2 cellular contexts compared by ENCODE assay signal in the genomic region with DNA sequence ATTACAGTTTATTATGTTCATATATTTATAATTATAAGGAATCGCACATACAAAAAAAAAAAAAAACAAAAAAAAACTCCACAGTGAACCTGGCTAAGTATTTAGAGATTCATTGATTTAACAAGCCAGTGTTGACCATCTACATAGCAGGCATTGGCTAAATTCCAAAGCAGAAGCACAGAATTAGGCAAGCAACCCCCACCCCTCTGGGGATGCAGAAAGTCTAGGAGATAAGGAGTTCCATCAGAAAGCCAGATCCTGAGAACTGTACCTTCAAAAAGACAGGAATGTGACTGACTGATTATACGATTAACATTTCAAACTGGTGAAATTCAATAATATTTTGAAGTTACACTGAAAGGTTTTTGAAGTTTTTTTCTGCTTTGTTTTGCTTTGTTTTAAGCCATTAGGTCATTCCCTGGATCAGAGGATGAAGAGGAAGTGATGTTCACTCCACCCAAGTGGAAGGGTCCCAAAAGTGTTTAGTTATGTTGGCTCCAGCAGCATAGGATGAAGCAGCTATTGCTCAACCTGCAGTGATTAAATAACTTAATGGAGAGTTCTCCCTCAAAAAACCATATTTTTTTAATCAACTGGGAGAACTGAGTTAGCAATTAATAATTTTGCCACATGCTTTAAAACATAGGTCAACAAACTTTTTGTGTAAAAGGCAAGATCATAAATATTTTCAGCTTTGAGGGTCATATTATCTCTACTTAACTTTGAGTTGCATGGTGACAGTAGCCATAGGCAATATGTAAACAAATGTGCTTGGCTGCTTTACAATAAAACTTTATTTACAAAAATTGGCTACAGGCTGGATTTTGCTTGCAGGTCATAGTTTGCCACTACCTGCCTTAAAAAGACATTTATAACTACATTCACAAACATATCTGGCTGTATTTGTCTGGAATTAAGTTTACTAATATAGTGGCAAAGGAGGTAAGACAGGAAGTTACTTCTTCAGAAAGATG.
TF ChIP-seq lines count a peak whose summit lies in the region.

No MANE protein-coding gene starts in this region.

TF ChIP-seq in SK-N-SH, 30 proteins besides CTCF, POLR2A, EP300 and RAD21 (continued from another document):
- TF ChIP-seq CHD2 (IDR thresholded peaks at IDR 0.05; ENCODE audit: low read length, partially characterized antibody) (no peak), TAF1 (IDR thresholded peaks at IDR 0.05; ENCODE audit: borderline replicate concordance, low read depth, low read length) (no peak), SMC3 (IDR thresholded peaks at IDR 0.05; ENCODE audit: low read depth, low read length) (no peak), RXRA (IDR thresholded peaks at IDR 0.05; ENCODE audit: borderline replicate concordance, low read depth) (no peak), SIN3A (IDR thresholded peaks at IDR 0.05; ENCODE audit: borderline replicate concordance, low read depth, low read length) (no peak), YY1 (IDR thresholded peaks at IDR 0.05; ENCODE audit: low read depth) (no peak), ELF1 (IDR thresholded peaks at IDR 0.05) (no peak), GABPA (IDR thresholded peaks at IDR 0.05; ENCODE audit: low read depth) (no peak), FOXJ3 (CRISPR knock-in tag; IDR thresholded peaks at IDR 0.05) (no peak), TEAD4 (IDR thresholded peaks at IDR 0.05; ENCODE audit: borderline replicate concordance, insufficient read depth) (no peak), MEF2A (IDR thresholded peaks at IDR 0.05; ENCODE audit: borderline replicate concordance, low read depth) (no peak), FOSL2 (IDR thresholded peaks at IDR 0.05; ENCODE audit: borderline replicate concordance, low read depth) (no peak)

TF ChIP-seq in SK-N-SH treated with all-trans-retinoic acid at 6 μM for 48 hours, 23 proteins besides CTCF, POLR2A, EP300 and RAD21 (continued from another document):
- TF ChIP-seq, protein P1, sequence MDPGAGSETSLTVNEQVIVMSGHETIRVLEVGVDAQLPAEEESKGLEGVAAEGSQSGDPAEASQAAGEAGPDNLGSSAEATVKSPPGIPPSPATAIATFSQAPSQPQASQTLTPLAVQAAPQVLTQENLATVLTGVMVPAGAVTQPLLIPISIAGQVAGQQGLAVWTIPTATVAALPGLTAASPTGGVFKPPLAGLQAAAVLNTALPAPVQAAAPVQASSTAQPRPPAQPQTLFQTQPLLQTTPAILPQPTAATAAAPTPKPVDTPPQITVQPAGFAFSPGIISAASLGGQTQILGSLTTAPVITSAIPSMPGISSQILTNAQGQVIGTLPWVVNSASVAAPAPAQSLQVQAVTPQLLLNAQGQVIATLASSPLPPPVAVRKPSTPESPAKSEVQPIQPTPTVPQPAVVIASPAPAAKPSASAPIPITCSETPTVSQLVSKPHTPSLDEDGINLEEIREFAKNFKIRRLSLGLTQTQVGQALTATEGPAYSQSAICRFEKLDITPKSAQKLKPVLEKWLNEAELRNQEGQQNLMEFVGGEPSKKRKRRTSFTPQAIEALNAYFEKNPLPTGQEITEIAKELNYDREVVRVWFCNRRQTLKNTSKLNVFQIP (CRISPR knock-in tag; IDR thresholded peaks at IDR 0.05; ENCODE audit: borderline replicate concordance, low read depth) = no peak
- TF ChIP-seq ZFP3 (CRISPR knock-in tag; IDR thresholded peaks at IDR 0.05) (no peak), CSDC2 (CRISPR knock-in tag; IDR thresholded peaks at IDR 0.05) (no peak), ZNF8 (CRISPR knock-in tag; IDR thresholded peaks at IDR 0.05) (no peak), TOX (CRISPR knock-in tag; IDR thresholded peaks at IDR 0.05; ENCODE audit: borderline replicate concordance) (no peak), GLIS3 (CRISPR knock-in tag; IDR thresholded peaks at IDR 0.05) (no peak), ESRRG (CRISPR knock-in tag; IDR thresholded peaks at IDR 0.05) (no peak), RARB (CRISPR knock-in tag; IDR thresholded peaks at IDR 0.05) (no peak), ZC3H10 (CRISPR knock-in tag; IDR thresholded peaks at IDR 0.05) (no peak), ZNF70 (CRISPR knock-in tag; IDR thresholded peaks at IDR 0.05) (no peak), ARNTL (CRISPR knock-in tag; IDR thresholded peaks at IDR 0.05; ENCODE audit: borderline replicate concordance, low read depth) (no peak), OSR1 (CRISPR knock-in tag; IDR thresholded peaks at IDR 0.05) (no peak), TCF4 (CRISPR knock-in tag; IDR thresholded peaks at IDR 0.05; ENCODE audit: borderline replicate concordance) (no peak), ISL1 (CRISPR knock-in tag; IDR thresholded peaks at IDR 0.05) (no peak)
- TF ChIP-seq, protein P2, sequence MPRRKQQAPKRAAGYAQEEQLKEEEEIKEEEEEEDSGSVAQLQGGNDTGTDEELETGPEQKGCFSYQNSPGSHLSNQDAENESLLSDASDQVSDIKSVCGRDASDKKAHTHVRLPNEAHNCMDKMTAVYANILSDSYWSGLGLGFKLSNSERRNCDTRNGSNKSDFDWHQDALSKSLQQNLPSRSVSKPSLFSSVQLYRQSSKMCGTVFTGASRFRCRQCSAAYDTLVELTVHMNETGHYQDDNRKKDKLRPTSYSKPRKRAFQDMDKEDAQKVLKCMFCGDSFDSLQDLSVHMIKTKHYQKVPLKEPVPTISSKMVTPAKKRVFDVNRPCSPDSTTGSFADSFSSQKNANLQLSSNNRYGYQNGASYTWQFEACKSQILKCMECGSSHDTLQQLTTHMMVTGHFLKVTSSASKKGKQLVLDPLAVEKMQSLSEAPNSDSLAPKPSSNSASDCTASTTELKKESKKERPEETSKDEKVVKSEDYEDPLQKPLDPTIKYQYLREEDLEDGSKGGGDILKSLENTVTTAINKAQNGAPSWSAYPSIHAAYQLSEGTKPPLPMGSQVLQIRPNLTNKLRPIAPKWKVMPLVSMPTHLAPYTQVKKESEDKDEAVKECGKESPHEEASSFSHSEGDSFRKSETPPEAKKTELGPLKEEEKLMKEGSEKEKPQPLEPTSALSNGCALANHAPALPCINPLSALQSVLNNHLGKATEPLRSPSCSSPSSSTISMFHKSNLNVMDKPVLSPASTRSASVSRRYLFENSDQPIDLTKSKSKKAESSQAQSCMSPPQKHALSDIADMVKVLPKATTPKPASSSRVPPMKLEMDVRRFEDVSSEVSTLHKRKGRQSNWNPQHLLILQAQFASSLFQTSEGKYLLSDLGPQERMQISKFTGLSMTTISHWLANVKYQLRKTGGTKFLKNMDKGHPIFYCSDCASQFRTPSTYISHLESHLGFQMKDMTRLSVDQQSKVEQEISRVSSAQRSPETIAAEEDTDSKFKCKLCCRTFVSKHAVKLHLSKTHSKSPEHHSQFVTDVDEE (CRISPR knock-in tag; IDR thresholded peaks at IDR 0.05) = no peak
- TF ChIP-seq, protein P3, sequence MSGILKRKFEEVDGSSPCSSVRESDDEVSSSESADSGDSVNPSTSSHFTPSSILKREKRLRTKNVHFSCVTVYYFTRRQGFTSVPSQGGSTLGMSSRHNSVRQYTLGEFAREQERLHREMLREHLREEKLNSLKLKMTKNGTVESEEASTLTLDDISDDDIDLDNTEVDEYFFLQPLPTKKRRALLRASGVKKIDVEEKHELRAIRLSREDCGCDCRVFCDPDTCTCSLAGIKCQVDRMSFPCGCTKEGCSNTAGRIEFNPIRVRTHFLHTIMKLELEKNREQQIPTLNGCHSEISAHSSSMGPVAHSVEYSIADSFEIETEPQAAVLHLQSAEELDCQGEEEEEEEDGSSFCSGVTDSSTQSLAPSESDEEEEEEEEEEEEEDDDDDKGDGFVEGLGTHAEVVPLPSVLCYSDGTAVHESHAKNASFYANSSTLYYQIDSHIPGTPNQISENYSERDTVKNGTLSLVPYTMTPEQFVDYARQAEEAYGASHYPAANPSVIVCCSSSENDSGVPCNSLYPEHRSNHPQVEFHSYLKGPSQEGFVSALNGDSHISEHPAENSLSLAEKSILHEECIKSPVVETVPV (CRISPR knock-in tag; IDR thresholded peaks at IDR 0.05) = no peak
TF ChIP-seq in SK-N-SH treated with all-trans-retinoic acid at 6 μM for 48 hours: peak in this region for 0.
